Comparison of ENCODE assay signal across 11 cellular contexts in genomic region chr12:52186135-52186840, GRCh38. TPM values are rescaled to one million over a fixed set of nuclear protein-coding genes. Genes with fewer than 3 reads are reported as not detected.
DNase-seq lines count a peak whose midpoint lies in the region; ATAC-seq and TF ChIP-seq lines count a peak whose summit lies in the region.
"Had no signal": no experiment of that assay in that cellular context is flagged by ENCODE, and none has a peak within 500 bp of the region (broad histone marks: within the 10 kb centered on the region; RNA-seq: fewer than 3 reads in every experiment).

No MANE protein-coding gene starts in this region.

- POLR2A ChIA-PET in HEK293 (lab: Yijun Ruan, JAX) = interaction anchor here (1.0 kb wide), 1 partner anchor 39 kb away, joined by 3 read pairs; no protein-coding TSS in a partner anchor

- peak; percentile 56 to 91 for DNase-seq in SW 1271 (lab: John Stamatoyannopoulos, UW)
- DNase-seq in fibroblast of villous mesenchyme (ENCODE audit: low read depth) = peak; percentile 63
- no peak for DNase-seq in tibial artery
- DNase-seq in midbrain (lab: John Stamatoyannopoulos, UW) = no peak
- DNase-seq: activated B cell treated with CpG ODN at 0.5 μM for 24 hours, cortex of kidney, NCI-H1694 had no signal

- H3K36me3 ChIP-seq in HEK293 (ENCODE audit: control insufficient read depth in 2 of 2, insufficient read depth in 1 of 2, low read length in 2 of 2) (no peaks in the 10 kb centered on the region), tibial artery (no peaks in the 10 kb centered on the region)

- H3K4me3 ChIP-seq in HEK293 (ENCODE audit: low read depth, low read length) (no peak overlapping the region), fibroblast of villous mesenchyme (ENCODE audit: low read depth, low read length) (no peak overlapping the region), tibial artery (no peak overlapping the region)

- no peak for ATAC-seq in GM21526 (IDR thresholded peaks at IDR 0.05; ENCODE audit: low FRiP score, unreplicated experiment)
- ATAC-seq in GM21381 (IDR thresholded peaks at IDR 0.05; ENCODE audit: unreplicated experiment) = no peak

- H3K4me1 ChIP-seq in HEK293 (ENCODE audit: control insufficient read depth, insufficient read depth, low read length) (peaks cover 5% of the 10 kb centered on the region; the same call in 1 of the 2 replicates), tibial artery (peaks cover 3 to 74% (median 49%) of the 10 kb centered on the region in 4 donors)

- H3K27me3 ChIP-seq in tibial artery = no peaks in the 10 kb centered on the region

- CTCF ChIA-PET in HEK293 (lab: Yijun Ruan, JAX) = interaction anchor here (0.6 to 3.0 kb wide), 10 partner anchors 11 to 142 kb away, joined by 4 to 16 read pairs (median 6); no protein-coding TSS in a partner anchor

- H3K9me3 ChIP-seq in HEK293 (ENCODE audit: control insufficient read depth, insufficient read depth, low read depth, low read length) (no peaks in the 10 kb centered on the region), tibial artery (no peaks in the 10 kb centered on the region)

- TF ChIP-seq CTCF in HEK293 (tag by site-specific recombination; IDR thresholded peaks at IDR 0.05) = no peak
- no peak for TF ChIP-seq CTCF in fibroblast of villous mesenchyme (IDR thresholded peaks at IDR 0.05; ENCODE audit: insufficient read depth, low read depth, low read length)
- no peak for TF ChIP-seq CTCF in tibial artery (IDR thresholded peaks at IDR 0.05)

- intact Hi-C loops in tibial artery (cut with DNase I; ENCODE audit: low total_unique reads) = no loop called here

- H3K27ac ChIP-seq in HEK293 (ENCODE audit: extremely low read depth, low read depth, low read length) (no peak overlapping the region), tibial artery (peak overlapping the region; percentile 68 to 72)

TF ChIP-seq in HEK293, 187 proteins besides CTCF, POLR2A, EP300 and RAD21:
- TF ChIP-seq ZIC2 (tag by site-specific recombination; IDR thresholded peaks at IDR 0.05) (peak; percentile 82), HOXD13 (CRISPR knock-in tag; IDR thresholded peaks at IDR 0.05; ENCODE audit: borderline replicate concordance) (no peak)

RNA-seq across cellular contexts. Expression of gene KRT80, which starts 5.5 kb away (rescaled TPM):
- total RNA-seq in fibroblast of villous mesenchyme = 0.32 and 1.3 TPM in 2 replicates
- total RNA-seq: activated B cell treated with CpG ODN at 0.5 μM for 24 hours, mononuclear cell had no signal

RNA-seq across cellular contexts. Expression of gene KRT7, which starts 46.8 kb away (rescaled TPM):
- total RNA-seq in fibroblast of villous mesenchyme = 20.6 and 36.7 TPM in 2 replicates
- total RNA-seq: mononuclear cell had no signal

Comparison
In these comparisons a context has a peak if more than half of its experiments do, and no peak if none do; other contexts are left out.
1. DNase-seq: peak in SW 1271 (2 of 2) and fibroblast of villous mesenchyme (single experiment); none in tibial artery (0 of 2) and midbrain (single experiment).